15 cellular contexts compared by ENCODE assay signal in genomic region chr1:229296541-229296941, GRCh38. TPM values are rescaled to one million over a fixed set of nuclear protein-coding genes. Genes with fewer than 3 reads are reported as not detected.
A peak's percentile ranks its signal among the peaks of the same experiment; 100 is the strongest.
DNase-seq lines count a peak whose midpoint lies in the region; ATAC-seq and TF ChIP-seq lines count a peak whose summit lies in the region.
"Had no signal": no experiment of that assay in that cellular context is flagged by ENCODE, and none has a peak within 500 bp of the region (broad histone marks: within the 10 kb centered on the region; RNA-seq: fewer than 3 reads in every experiment).

No MANE protein-coding gene starts in this region.

- intact Hi-C loops in MCF 10A (cut with micrococcal nuclease) (no loop called here), breast epithelium (cut with DNase I; ENCODE audit: low total_unique reads) (no loop called here), left ventricle myocardium superior (cut with micrococcal nuclease) (no loop called here)

- BruUV-seq in MCF 10A (replicated peaks; lab: Mats Ljungman, UMichigan), result no TSS peak

- POLR2A ChIA-PET in MCF 10A (lab: Yijun Ruan, JAX), result interaction anchor here (0.7 to 1.6 kb wide), 4 partner anchors 9 to 32 kb away, joined by 3 to 5 read pairs (median 4); partner anchors contain the start of gene RAB4A

- no peaks in the 10 kb centered on the region for H3K4me1 ChIP-seq in breast epithelium
- H3K4me1 ChIP-seq: lower lobe of right lung, prostate gland, testis had no signal

- H3K9me3 Mint-ChIP-seq in MCF 10A (ENCODE audit: unreplicated experiment), result no peaks in the 10 kb centered on the region
- peaks cover 0 to 7% of the 10 kb centered on the region in 2 donors for H3K9me3 Mint-ChIP-seq in stimulated activated naive B cell treated with anti-CD40 and anti-IgM and Interleukin-4, amounts not matched to agents 10 μg/mL and 1 μg/mL and 100 μg/mL, for 72 hours
- H3K9me3 Mint-ChIP-seq: IgD-negative memory B cell had no signal

- TF ChIP-seq POLR2A in breast epithelium (IDR thresholded peaks at IDR 0.05), result no peak

- no peak for TF ChIP-seq CTCF in MCF 10A (IDR thresholded peaks at IDR 0.05; ENCODE audit: unreplicated experiment)
- no peak for TF ChIP-seq CTCF in breast epithelium (IDR thresholded peaks at IDR 0.05)
- TF ChIP-seq CTCF in choroid plexus epithelial cell (conservative IDR thresholded peaks at IDR 0.05; ENCODE audit: low read depth, low read length), result no peak
- TF ChIP-seq CTCF in GM13977 (IDR thresholded peaks at IDR 0.05; ENCODE audit: extremely low read depth, insufficient read depth, missing control alignments), result no peak

- H3K36me3 Mint-ChIP-seq in MCF 10A (ENCODE audit: insufficient read depth, unreplicated experiment), result peaks cover 27% of the 10 kb centered on the region
- H3K36me3 Mint-ChIP-seq in stimulated activated naive B cell treated with anti-CD40 and anti-IgM and Interleukin-4, amounts not matched to agents 10 μg/mL and 1 μg/mL and 100 μg/mL, for 72 hours, result peaks cover 35 to 52% of the 10 kb centered on the region in 2 donors

- no peaks in the 10 kb centered on the region for H3K9me3 ChIP-seq in breast epithelium
- H3K9me3 ChIP-seq: lower lobe of right lung, prostate gland, testis had no signal

- H3K4me3 ChIP-seq in breast epithelium (no peak overlapping the region), choroid plexus epithelial cell (ENCODE audit: low read depth, low read length) (no peak overlapping the region)
- H3K4me3 ChIP-seq: lower lobe of right lung, prostate gland, testis had no signal

- in situ Hi-C loops in GM13977 (cut with MboI; ENCODE audit: low pct_unique_long_range_greater_than_20kb, low sequenced_read_pairs, unreplicated experiment), result no loop called here

- no peaks in the 10 kb centered on the region for H3K27me3 Mint-ChIP-seq in MCF 10A (ENCODE audit: insufficient read depth, unreplicated experiment)
- no peaks in the 10 kb centered on the region for H3K27me3 Mint-ChIP-seq in stimulated activated naive B cell treated with anti-CD40 and anti-IgM and Interleukin-4, amounts not matched to agents 10 μg/mL and 1 μg/mL and 100 μg/mL, for 72 hours
- H3K27me3 Mint-ChIP-seq: IgD-negative memory B cell had no signal

- ATAC-seq in left ventricle myocardium superior, result peak; percentile 90
- no peak for ATAC-seq in stimulated activated naive B cell treated with anti-CD40 and anti-IgM and Interleukin-4, amounts not matched to agents 10 μg/mL and 1 μg/mL and 100 μg/mL, for 72 hours (replicated peaks)
- ATAC-seq in GM19467 (IDR thresholded peaks at IDR 0.05; ENCODE audit: unreplicated experiment), result no peak
- ATAC-seq: lower lobe of right lung had no signal

- DNase-seq in MCF 10A (ENCODE audit: unreplicated experiment) (no peak), breast epithelium (ENCODE audit: low spot score in 2 of 2) (no peak), choroid plexus epithelial cell (ENCODE audit: low read depth) (peak; percentile 75), left ventricle myocardium superior (peak; percentile 42), NCI-H774 (lab: John Stamatoyannopoulos, UW) (no peak), GM13977 (ENCODE audit: low spot score) (no peak)
- no peak for DNase-seq in stimulated activated naive B cell treated with anti-CD40 and anti-IgM and Interleukin-4, amounts not matched to agents 10 μg/mL and 1 μg/mL and 100 μg/mL, for 72 hours
- DNase-seq: amniotic stem cell, lower lobe of right lung, NCI-H2029 treated with DMSO at 0.1 percent for 48 hours, T1000, testis had no signal

- no peak overlapping the region for H3K4me3 Mint-ChIP-seq in MCF 10A (ENCODE audit: unreplicated experiment)
- no peak overlapping the region for H3K4me3 Mint-ChIP-seq in stimulated activated naive B cell treated with anti-CD40 and anti-IgM and Interleukin-4, amounts not matched to agents 10 μg/mL and 1 μg/mL and 100 μg/mL, for 72 hours
- H3K4me3 Mint-ChIP-seq: IgD-negative memory B cell had no signal

- H3K4me1 Mint-ChIP-seq in MCF 10A (ENCODE audit: insufficient read depth, unreplicated experiment), result peaks cover 16% of the 10 kb centered on the region
- peaks cover 8 to 11% of the 10 kb centered on the region in 2 donors for H3K4me1 Mint-ChIP-seq in stimulated activated naive B cell treated with anti-CD40 and anti-IgM and Interleukin-4, amounts not matched to agents 10 μg/mL and 1 μg/mL and 100 μg/mL, for 72 hours

- H3K27ac Mint-ChIP-seq in MCF 10A (ENCODE audit: low read depth, unreplicated experiment), result peak overlapping the region; percentile 14
- peak overlapping the region; percentile 34 for H3K27ac Mint-ChIP-seq in stimulated activated naive B cell treated with anti-CD40 and anti-IgM and Interleukin-4, amounts not matched to agents 10 μg/mL and 1 μg/mL and 100 μg/mL, for 72 hours

- no peaks in the 10 kb centered on the region for H3K27me3 ChIP-seq in breast epithelium
- H3K27me3 ChIP-seq: testis had no signal

- no peak overlapping the region for H3K27ac ChIP-seq in breast epithelium
- H3K27ac ChIP-seq: lower lobe of right lung, prostate gland, testis had no signal

- CTCF ChIA-PET in MCF 10A (lab: Yijun Ruan, JAX), result interaction anchor here (0.6 to 1.5 kb wide), 3 partner anchors 35 to 470 kb away, joined by 3 to 4 read pairs (median 3); no protein-coding TSS in a partner anchor

- H3K36me3 ChIP-seq in breast epithelium, result peaks cover 3% of the 10 kb centered on the region

RNA-seq across cellular contexts. Expression of gene RAB4A, which starts 25.6 kb away (rescaled TPM):
- 87.4 and 88.6 TPM in 2 replicates for total RNA-seq in MCF 10A (2022)
- total RNA-seq in breast epithelium, result 10 to 100 TPM; 27.5 to 47.8 (median 42.1) TPM
- 121 TPM for total RNA-seq in left ventricle myocardium superior

RNA-seq across cellular contexts. Expression of gene CCSAP, which starts 46.3 kb away (rescaled TPM):
- total RNA-seq in MCF 10A (2022) (11.3 and 13.2 TPM in 2 replicates), breast epithelium (10 to 100 TPM in 1 of 3 donors, 1 to 10 TPM in 2; 6.9 to 13.5 (median 7.8) TPM), left ventricle myocardium superior (2.1 TPM)

Comparison
In these comparisons a context has a peak if more than half of its experiments do, and no peak if none do; other contexts are left out.
1. DNase-seq: peak in choroid plexus epithelial cell (single experiment) and left ventricle myocardium superior (single experiment); none in MCF 10A (single experiment), breast epithelium (0 of 2), stimulated activated naive B cell treated with anti-CD40 and anti-IgM and Interleukin-4, amounts not matched to agents 10 μg/mL and 1 μg/mL and 100 μg/mL, for 72 hours (single experiment), NCI-H774 (single experiment) and GM13977 (single experiment).